Comparison of ENCODE assay signal across 1 cellular context in the genomic region with DNA sequence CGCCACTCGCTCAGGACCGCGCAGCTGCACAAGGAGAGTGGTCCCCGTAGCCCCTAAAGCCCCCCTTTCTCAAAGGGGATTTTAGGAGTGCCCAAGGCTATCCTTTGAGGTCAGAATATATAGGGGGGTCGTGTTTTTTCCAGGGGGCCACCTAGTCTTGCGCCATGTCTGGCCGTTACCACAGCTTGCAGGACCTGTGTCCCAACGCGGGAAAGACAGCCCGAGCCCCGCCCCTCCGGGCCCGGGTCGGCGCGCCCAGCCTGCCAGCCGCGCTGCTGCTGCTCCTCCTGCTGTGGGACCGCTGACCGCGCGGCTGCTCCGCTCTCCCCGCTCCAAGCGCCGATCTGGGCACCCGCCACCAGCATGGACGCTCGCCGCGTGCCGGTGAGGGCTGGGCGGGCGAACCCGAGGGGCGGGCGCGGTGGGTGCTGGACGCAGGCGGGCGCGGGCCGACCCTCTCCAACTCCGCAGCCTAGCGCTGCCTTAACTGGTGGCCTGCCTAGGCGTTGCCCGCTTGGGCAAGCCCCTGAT.
TF ChIP-seq lines count a peak whose summit lies in the region.

Gene CDCA7 (plus strand): TSS at position 272 of the 531 bp plus-strand sequence. CDS start 92 bp downstream, at position 364.

TF ChIP-seq in SK-N-SH, 30 proteins besides CTCF, POLR2A, EP300 and RAD21 (continued from another document):
- TF ChIP-seq REST (IDR thresholded peaks at IDR 0.05; ENCODE audit: low read depth, low read length) = no peak
- TF ChIP-seq RCOR1 (IDR thresholded peaks at IDR 0.05; ENCODE audit: low read length) = 0 out of 2 replicates have a peak, but pooled peaks have one; percentile 8
